ENCODE assay signal across 10 cellular contexts in the genomic region with DNA sequence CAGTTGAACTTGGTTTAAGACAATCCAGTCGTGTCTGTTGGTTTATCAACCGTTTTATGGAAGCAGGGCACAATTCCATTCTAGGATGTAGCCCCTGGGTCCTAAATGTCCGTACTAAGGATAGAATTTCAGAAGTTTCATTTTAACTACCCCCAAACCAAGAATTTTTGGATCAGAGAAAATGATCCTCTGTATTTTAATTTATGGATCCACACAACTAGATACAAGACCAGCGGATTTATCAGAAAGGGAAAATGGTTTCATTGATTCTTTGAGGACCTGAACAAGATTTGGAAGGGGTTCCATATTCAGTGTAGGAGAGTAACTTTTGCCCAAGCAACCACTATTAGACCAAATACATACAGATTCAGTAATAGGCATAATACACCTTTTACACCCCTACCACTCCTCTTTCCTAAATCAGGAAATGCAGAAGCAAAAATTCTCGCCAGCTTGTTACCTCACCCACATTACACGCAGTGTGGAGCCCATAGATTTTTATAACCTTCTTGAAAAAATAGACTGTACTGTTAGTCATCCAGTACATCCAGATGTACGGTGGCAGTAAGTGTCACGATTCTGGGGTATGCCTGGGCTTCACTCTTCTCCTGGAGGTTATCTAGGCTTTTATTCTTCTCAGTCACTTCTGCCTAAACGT. TPM values are rescaled to one million over a fixed set of nuclear protein-coding genes. Genes with fewer than 3 reads are reported as not detected.
DNase-seq lines count a peak whose midpoint lies in the region; ATAC-seq, FAIRE-seq and TF ChIP-seq lines count a peak whose summit lies in the region.
"Had no signal": no experiment of that assay in that cellular context is flagged by ENCODE, and none has a peak within 500 bp of the region (broad histone marks: within the 10 kb centered on the region; RNA-seq: fewer than 3 reads in every experiment).

No MANE protein-coding gene starts in this region.

- H3K4me2 ChIP-seq in Loucy (ENCODE audit: low read depth, low read length, poor library complexity, severe bottlenecking), result peak overlapping the region; percentile 88

- H3K9me3 Mint-ChIP-seq in CD4-positive, alpha-beta T cell, result no peaks in the 10 kb centered on the region

- peaks cover 32% of the 10 kb centered on the region for H3K36me3 Mint-ChIP-seq in CD4-positive, alpha-beta T cell (ENCODE audit: low read depth)

- no peaks in the 10 kb centered on the region for H3K27me3 Mint-ChIP-seq in CD4-positive, alpha-beta T cell

- H3K4me1 ChIP-seq in Loucy (ENCODE audit: insufficient read depth, low read length, poor library complexity, severe bottlenecking), result peaks cover 38% of the 10 kb centered on the region
- H3K4me1 ChIP-seq in effector memory CD4-positive, alpha-beta T cell (ENCODE audit: control insufficient read depth, insufficient read depth, low read length, poor library complexity, severe bottlenecking), result peaks cover 20% of the 10 kb centered on the region
- H3K4me1 ChIP-seq in ovary (ENCODE audit: insufficient read depth), result peaks cover 18% of the 10 kb centered on the region

- H3K9me2 ChIP-seq in Loucy (replicated peaks; ENCODE audit: low read depth, low read length), result no peaks in the 10 kb centered on the region

- no peak for TF ChIP-seq EP300 in ovary (IDR thresholded peaks at IDR 0.05)

- no peaks in the 10 kb centered on the region for H3F3A ChIP-seq in Loucy (ENCODE audit: low read depth)

- TF ChIP-seq CTCF in CD4-positive, alpha-beta T cell (IDR thresholded peaks at IDR 0.05), result no peak
- TF ChIP-seq CTCF in Loucy (conservative IDR thresholded peaks at IDR 0.05; ENCODE audit: low read length), result no peak
- no peak for TF ChIP-seq CTCF in ovary (IDR thresholded peaks at IDR 0.05)

- H3K4me3 Mint-ChIP-seq in CD4-positive, alpha-beta T cell, result peak overlapping the region; percentile 95

- intact Hi-C loops in CD4-positive, alpha-beta T cell (cut with DNase I, micrococcal nuclease), result loop anchor here in 1 of 2 experiments (5.0 to 10.0 kb wide), 2 partner anchors 604 to 841 kb away; a partner anchor contains a TSS
- intact Hi-C loops in ovary (cut with DNase I), result loop anchor here in 1 of 4 donors (10.0 kb wide), 2 partner anchors 841 to 1021 kb away; a partner anchor contains a TSS

- peak overlapping the region; percentile 73 for H3K27ac ChIP-seq in CD4-positive, alpha-beta T cell (ENCODE audit: low read depth, low read length)
- peak overlapping the region; percentile 81 for H3K27ac ChIP-seq in effector memory CD4-positive, alpha-beta T cell (ENCODE audit: insufficient read depth, low read length, poor library complexity, severe bottlenecking)
- peak overlapping the region; percentile 86 to 87 for H3K27ac ChIP-seq in ovary
- H3K27ac ChIP-seq: SK-N-MC had no signal

- H3K9ac ChIP-seq in Loucy (ENCODE audit: low read depth, low read length, poor library complexity, severe bottlenecking), result peak overlapping the region; percentile 73

- H3K4me1 Mint-ChIP-seq in CD4-positive, alpha-beta T cell (ENCODE audit: low read depth), result peaks cover 41% of the 10 kb centered on the region

- FAIRE-seq in GM12891 (lab: Jason Lieb, UNC), result no peak

- peak overlapping the region; percentile 83 for H3K27ac Mint-ChIP-seq in CD4-positive, alpha-beta T cell

- peak overlapping the region; percentile 79 for H3K4me3 ChIP-seq in Loucy (ENCODE audit: low read length, poor library complexity, severe bottlenecking)
- H3K4me3 ChIP-seq in effector memory CD4-positive, alpha-beta T cell (ENCODE audit: insufficient read depth, low read depth, low read length, poor library complexity, severe bottlenecking), result peak overlapping the region; percentile 53
- H3K4me3 ChIP-seq in ovary, result no peak overlapping the region

- ATAC-seq in CD4-positive, alpha-beta T cell (ENCODE audit: poor library complexity), result no peak
- no peak for ATAC-seq in GM21367 (IDR thresholded peaks at IDR 0.05; ENCODE audit: unreplicated experiment)

- WGBS in ovary, 3 donors, result 79 to 81% (median 79%) methylated on average over 9 of the region's 9 CpGs

- H3K27me3 ChIP-seq in CD4-positive, alpha-beta T cell (ENCODE audit: control insufficient read depth, insufficient read depth, low read length), result no peaks in the 10 kb centered on the region
- H3K27me3 ChIP-seq in Loucy (ENCODE audit: insufficient read depth, low read length, poor library complexity, severe bottlenecking), result no peaks in the 10 kb centered on the region
- H3K27me3 ChIP-seq in effector memory CD4-positive, alpha-beta T cell (replicated peaks; ENCODE audit: control insufficient read depth, insufficient read depth, low read length, poor library complexity, severe bottlenecking), result no peaks in the 10 kb centered on the region
- no peaks in the 10 kb centered on the region for H3K27me3 ChIP-seq in ovary

- peaks cover 31% of the 10 kb centered on the region for H3K79me2 ChIP-seq in Loucy (ENCODE audit: insufficient read depth, low read length)

- DNase-seq in CD4-positive, alpha-beta T cell, result no peak
- DNase-seq in effector memory CD4-positive, alpha-beta T cell, result no peak
- DNase-seq in ovary (no peak), NCI-H524 (lab: John Stamatoyannopoulos, UW) (no peak), midbrain (lab: John Stamatoyannopoulos, UW) (no peak), GM12891 (ENCODE audit: insufficient read length, low spot score) (no peak)
- DNase-seq: retina had no signal

- no peaks in the 10 kb centered on the region for H3K9me3 ChIP-seq in CD4-positive, alpha-beta T cell (ENCODE audit: control insufficient read depth, low read length)
- H3K9me3 ChIP-seq in Loucy (ENCODE audit: insufficient read depth, low read depth, low read length) (no peaks in the 10 kb centered on the region), ovary (no peaks in the 10 kb centered on the region)
- no peaks in the 10 kb centered on the region for H3K9me3 ChIP-seq in effector memory CD4-positive, alpha-beta T cell (ENCODE audit: control insufficient read depth, low read length)

- TF ChIP-seq POLR2A in ovary (IDR thresholded peaks at IDR 0.05) (no peak), GM12891 (IDR thresholded peaks at IDR 0.05; ENCODE audit: low read depth, low read length) (no peak)

- CTCF ChIA-PET in CD4-positive, alpha-beta T cell (lab: Charles Lee), result interaction anchor here (1.8 kb wide), 1 partner anchor 478 kb away, joined by 7 read pairs; no protein-coding TSS in a partner anchor

- no peaks in the 10 kb centered on the region for H3K36me3 ChIP-seq in Loucy (ENCODE audit: insufficient read depth, low read length)
- no peaks in the 10 kb centered on the region for H3K36me3 ChIP-seq in effector memory CD4-positive, alpha-beta T cell (ENCODE audit: control insufficient read depth, insufficient read depth, low read length)
- no peaks in the 10 kb centered on the region for H3K36me3 ChIP-seq in ovary

- POLR2A ChIA-PET in CD4-positive, alpha-beta T cell (lab: Charles Lee), result interaction anchor here (0.6 kb wide), 1 partner anchor 347 kb away, joined by 3 read pairs; no protein-coding TSS in a partner anchor

- H2AFZ ChIP-seq in Loucy (ENCODE audit: low read length), result no peak overlapping the region

- peaks cover 30% of the 10 kb centered on the region for H4K20me1 ChIP-seq in Loucy (ENCODE audit: insufficient read depth, low read length, poor library complexity, severe bottlenecking)

TF ChIP-seq in GM12891, 5 proteins besides CTCF, POLR2A, EP300 and RAD21:
- TF ChIP-seq PAX5 (IDR thresholded peaks at IDR 0.05; ENCODE audit: insufficient read depth, low read length, severe bottlenecking) (no peak), SPI1 (IDR thresholded peaks at IDR 0.05; ENCODE audit: low read depth, low read length) (no peak), POU2F2 (IDR thresholded peaks at IDR 0.05; ENCODE audit: low read depth, low read length) (no peak), POLR2AphosphoS5 (IDR thresholded peaks at IDR 0.05; ENCODE audit: low read depth, low read length) (no peak), TAF1 (IDR thresholded peaks at IDR 0.05; ENCODE audit: low read depth, low read length) (no peak)

RNA-seq across cellular contexts. Expression of a gene that starts 1.4 kb away (rescaled TPM):
- 10 to 100 TPM; 32.3 to 33.6 TPM for total RNA-seq in CD4-positive, alpha-beta T cell
- 10 to 100 TPM in 5 of 7 donors, 1 to 10 TPM in 2; 8.3 to 16.2 (median 12.0) TPM for total RNA-seq in ovary
- polyA plus RNA-seq in ovary, result 10 to 100 TPM in 1 of 2 donors, 1 to 10 TPM in 1; 1.3 to 10.8 TPM
- 5.0 TPM for polyA plus RNA-seq in GM12891 (2012; ENCODE audit: low read depth, missing spikeins)

RNA-seq across cellular contexts. Expression of a gene that starts 33.2 kb away (rescaled TPM):
- not detected for total RNA-seq in CD4-positive, alpha-beta T cell
- total RNA-seq in ovary, result 10 to 100 TPM in 4 of 7 donors, 1 to 10 TPM in 3; 3.1 to 20.3 (median 12.4) TPM
- 1 to 10 TPM; 3.7 to 6.9 TPM for polyA plus RNA-seq in ovary
- polyA plus RNA-seq in GM12891 (2012; ENCODE audit: low read depth, missing spikeins), result 6.7 TPM

Comparison
In these comparisons a context has a peak if more than half of its experiments do, and no peak if none do; other contexts are left out.
1. RNA of a gene that starts 33.2 kb away (total RNA-seq): 3.1 to 20.3 TPM in ovary; not detected in CD4-positive, alpha-beta T cell; every median in the first group is over 4 times any median in the second.
2. Peak in every context shown above with its lines, with median percentiles within 50 percentile points of each other: H3K27ac ChIP-seq.